ENCODE assay signal across 27 cellular contexts in the genomic region with DNA sequence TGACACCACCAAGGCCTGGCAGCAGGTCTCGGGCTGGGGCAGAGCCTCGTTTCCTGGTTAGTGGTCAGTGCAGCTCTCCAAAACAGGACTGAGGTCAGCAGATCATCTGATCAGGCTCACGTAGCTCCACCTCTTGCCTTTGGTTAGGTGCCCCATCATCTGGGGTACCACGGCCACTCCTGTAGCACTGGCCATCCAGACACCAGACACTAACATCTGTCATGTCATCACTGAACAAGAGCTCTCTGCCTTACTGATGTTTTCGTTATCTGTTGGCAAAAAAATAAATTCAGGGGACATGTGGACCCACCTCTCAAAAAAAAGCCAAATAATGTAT. TPM values are rescaled to one million over a fixed set of nuclear protein-coding genes. Genes with fewer than 3 reads are reported as not detected.
"Had no signal": no experiment of that assay in that cellular context is flagged by ENCODE, and none has a peak within 500 bp of the region (broad histone marks: within the 10 kb centered on the region; RNA-seq: fewer than 3 reads in every experiment).

No MANE protein-coding gene starts in this region.

- H3K36me3 ChIP-seq: gastrocnemius medialis, left lung, ovary, sigmoid colon, stomach, thyroid gland had no signal

- H3K27me3 ChIP-seq: gastrocnemius medialis, ovary, sigmoid colon, stomach, thyroid gland had no signal

- H3K9me3 Mint-ChIP-seq: effector memory CD8-positive, alpha-beta T cell; nephron; stimulated activated effector memory CD8-positive, alpha-beta T cell treated with anti-CD3 and anti-CD28 coated beads, Interleukin-12 subunit alpha, Interleukin-12 subunit beta, amount 100 ng/mL, for 72 hours; type B pancreatic cell had no signal

- H3K27ac Mint-ChIP-seq: effector memory CD8-positive, alpha-beta T cell; mesothelial cell of epicardium; nephron; stimulated activated effector memory CD8-positive, alpha-beta T cell treated with anti-CD3 and anti-CD28 coated beads, Interleukin-12 subunit alpha, Interleukin-12 subunit beta, amount 100 ng/mL, for 72 hours; type B pancreatic cell had no signal

- H3K79me2 ChIP-seq: hepatocyte had no signal

- H3K4me3 ChIP-seq: gastrocnemius medialis, hepatocyte, left lung, mucosa of descending colon, ovary, psoas muscle, sigmoid colon, stomach, thyroid gland had no signal

- H3K27ac ChIP-seq: gastrocnemius medialis, hepatocyte, left lung, ovary, psoas muscle, sigmoid colon, stomach, thyroid gland had no signal

- H3K9me3 ChIP-seq: gastrocnemius medialis, mucosa of descending colon, ovary, psoas muscle, sigmoid colon, stomach, thyroid gland had no signal

- H3K4me2 ChIP-seq: hepatocyte had no signal

- DNase-seq: cortex of kidney; effector memory CD8-positive, alpha-beta T cell; gastrocnemius medialis; left cardiac atrium; left lung; mesenchymal stem cell; mucosa of descending colon; naive B cell; occipital lobe; ovary; posterior cingulate gyrus; psoas muscle; right cardiac atrium; sigmoid colon; stimulated activated CD4-positive, alpha-beta T cell treated with anti-CD3 and anti-CD28 coated beads, Interleukin-2, amount 100 ng/mL, for 24 hours; stimulated activated CD4-positive, alpha-beta T cell treated with anti-CD3 and anti-CD28 coated beads, Interleukin-4, amount 100 ng/mL, for 24 hours; stimulated activated naive CD4-positive, alpha-beta T cell treated with Interleukin-2 at 50 U/mL for 16 hours; stomach; thyroid gland had no signal

- H3K4me3 Mint-ChIP-seq: effector memory CD8-positive, alpha-beta T cell; mesothelial cell of epicardium; nephron; stimulated activated effector memory CD8-positive, alpha-beta T cell treated with anti-CD3 and anti-CD28 coated beads, Interleukin-12 subunit alpha, Interleukin-12 subunit beta, amount 100 ng/mL, for 72 hours; type B pancreatic cell had no signal

- ATAC-seq: effector memory CD8-positive, alpha-beta T cell; gastrocnemius medialis; left cardiac atrium; left lung; mucosa of descending colon; psoas muscle; right cardiac atrium had no signal

- H3K4me1 ChIP-seq: gastrocnemius medialis, left lung, psoas muscle, stomach, thyroid gland had no signal

- H3K4me1 Mint-ChIP-seq: naive B cell, nephron had no signal

- H2AFZ ChIP-seq: hepatocyte had no signal

- H3K36me3 Mint-ChIP-seq: mesothelial cell of epicardium; naive B cell; stimulated activated effector memory CD8-positive, alpha-beta T cell treated with anti-CD3 and anti-CD28 coated beads, Interleukin-12 subunit alpha, Interleukin-12 subunit beta, amount 100 ng/mL, for 72 hours; type B pancreatic cell had no signal

RNA-seq across cellular contexts. Expression of a gene that starts 40.4 kb away (rescaled TPM):
- total RNA-seq: fibroblast of villous mesenchyme, glomerular endothelial cell, renal cortical epithelial cell had no signal
- polyA plus RNA-seq: hepatocyte had no signal
